Comparison of ENCODE assay signal across 14 cellular contexts in genomic region chr15:63338170-63338569, GRCh38. TPM values are rescaled to one million over a fixed set of nuclear protein-coding genes. Genes with fewer than 3 reads are reported as not detected.
DNase-seq lines count a peak whose midpoint lies in the region; ATAC-seq and TF ChIP-seq lines count a peak whose summit lies in the region.
"Had no signal": no experiment of that assay in that cellular context is flagged by ENCODE, and none has a peak within 500 bp of the region (broad histone marks: within the 10 kb centered on the region; RNA-seq: fewer than 3 reads in every experiment).

No MANE protein-coding gene starts in this region.

- H2AFZ ChIP-seq in mammary epithelial cell (ENCODE audit: low read depth, low read length), result no peak overlapping the region

- H3K27me3 Mint-ChIP-seq in MCF 10A (ENCODE audit: insufficient read depth, unreplicated experiment) (no peaks in the 10 kb centered on the region), osteocyte (ENCODE audit: unreplicated experiment) (peaks cover 13% of the 10 kb centered on the region)
- H3K27me3 Mint-ChIP-seq: activated naive CD4-positive, alpha-beta T cell treated with anti-CD3 and anti-CD28 coated beads, Interleukin-2, amount 50 U/mL, for 24 hours had no signal

- dilution Hi-C loops in mammary epithelial cell (cut with HindIII; ENCODE audit: low sequenced_read_pairs), result loop anchor here (5.0 kb wide), 1 partner anchor 49 kb away; no protein-coding TSS in a partner anchor

- H3K4me1 ChIP-seq in mammary epithelial cell (ENCODE audit: insufficient read depth, low read length), result peaks cover 33% of the 10 kb centered on the region
- no peaks in the 10 kb centered on the region for H3K4me1 ChIP-seq in upper lobe of right lung

- no peak overlapping the region for H3K9ac ChIP-seq in mammary epithelial cell (ENCODE audit: insufficient read depth, low read length)

- in situ Hi-C loops in mammary epithelial cell (cut with MboI; ENCODE audit: low sequenced_read_pairs in 2 of 2), result loop anchor here in 1 of 2 donors (10.0 kb wide), 1 partner anchor 47 kb away; the partner anchor contains the start of gene CA12

- BruUV-seq in mammary epithelial cell (replicated peaks; lab: Mats Ljungman, UMichigan), result no TSS peak
- BruUV-seq in MCF 10A (replicated peaks; lab: Mats Ljungman, UMichigan), result no TSS peak

- H3K9me3 ChIP-seq in mammary epithelial cell (replicated peaks; ENCODE audit: insufficient read depth, low read length) (no peaks in the 10 kb centered on the region), upper lobe of right lung (no peaks in the 10 kb centered on the region)

- peaks cover 37% of the 10 kb centered on the region for H3K36me3 Mint-ChIP-seq in MCF 10A (ENCODE audit: insufficient read depth, unreplicated experiment)
- H3K36me3 Mint-ChIP-seq in stimulated activated effector memory CD8-positive, alpha-beta T cell treated with anti-CD3 and anti-CD28 coated beads, Interleukin-12 subunit alpha, Interleukin-12 subunit beta, amount 100 ng/mL, for 72 hours, result no peaks in the 10 kb centered on the region
- H3K36me3 Mint-ChIP-seq in osteocyte (ENCODE audit: unreplicated experiment), result peaks cover 4% of the 10 kb centered on the region
- H3K36me3 Mint-ChIP-seq: activated naive CD4-positive, alpha-beta T cell treated with anti-CD3 and anti-CD28 coated beads, Interleukin-2, amount 50 U/mL, for 24 hours had no signal

- DNase-seq in mammary epithelial cell (peak; percentile 89), MCF 10A (ENCODE audit: unreplicated experiment) (no peak), RPMI7951 (ENCODE audit: low read depth) (peak; percentile 66), fibroblast of mammary gland (ENCODE audit: low read depth) (peak; percentile 86), osteocyte (ENCODE audit: extremely low spot score, unreplicated experiment) (no peak), upper lobe of right lung (no peak), cerebellar cortex (ENCODE audit: low spot score) (no peak)
- no peak for DNase-seq in stimulated activated effector memory CD8-positive, alpha-beta T cell treated with anti-CD3 and anti-CD28 coated beads, Interleukin-12 subunit alpha, Interleukin-12 subunit beta, amount 100 ng/mL, for 72 hours (ENCODE audit: low spot score in 2 of 2)
- DNase-seq: cortex of kidney, occipital lobe, small intestine, substantia nigra had no signal

- H3K27ac Mint-ChIP-seq in MCF 10A (ENCODE audit: low read depth, unreplicated experiment) (no peak overlapping the region), osteocyte (ENCODE audit: unreplicated experiment) (no peak overlapping the region)
- H3K27ac Mint-ChIP-seq in stimulated activated effector memory CD8-positive, alpha-beta T cell treated with anti-CD3 and anti-CD28 coated beads, Interleukin-12 subunit alpha, Interleukin-12 subunit beta, amount 100 ng/mL, for 72 hours, result no peak overlapping the region
- H3K27ac Mint-ChIP-seq: activated naive CD4-positive, alpha-beta T cell treated with anti-CD3 and anti-CD28 coated beads, Interleukin-2, amount 50 U/mL, for 24 hours had no signal

- H3K36me3 ChIP-seq in mammary epithelial cell (ENCODE audit: insufficient read depth, low read length) (peaks cover 17% of the 10 kb centered on the region), upper lobe of right lung (no peaks in the 10 kb centered on the region)

- no peak for TF ChIP-seq CTCF in mammary epithelial cell (conservative IDR thresholded peaks at IDR 0.05 in 1 of 2, IDR thresholded peaks at IDR 0.05 in 1 of 2; ENCODE audit: extremely low read depth in 1 of 2, insufficient read depth in 1 of 2, low read depth in 1 of 2, low read length in 2 of 2)
- no peak for TF ChIP-seq CTCF in MCF 10A (IDR thresholded peaks at IDR 0.05; ENCODE audit: unreplicated experiment)
- no peak for TF ChIP-seq CTCF in fibroblast of mammary gland (conservative IDR thresholded peaks at IDR 0.05; ENCODE audit: control insufficient read depth, insufficient read depth, low read depth, low read length)
- TF ChIP-seq CTCF in osteocyte (IDR thresholded peaks at IDR 0.05), result no peak
- no peak for TF ChIP-seq CTCF in upper lobe of right lung (IDR thresholded peaks at IDR 0.05)

- ATAC-seq in stimulated activated effector memory CD8-positive, alpha-beta T cell treated with anti-CD3 and anti-CD28 coated beads, Interleukin-12 subunit alpha, Interleukin-12 subunit beta, amount 100 ng/mL, for 72 hours, result peak; percentile 76
- ATAC-seq in upper lobe of right lung, result no peak

- H3K4me3 ChIP-seq in mammary epithelial cell (replicated peaks in 1 of 3; ENCODE audit: insufficient read depth in 1 of 3, low read depth in 2 of 3, low read length in 3 of 3) (no peak overlapping the region), fibroblast of mammary gland (ENCODE audit: control insufficient read depth, low read depth, low read length) (no peak overlapping the region), upper lobe of right lung (no peak overlapping the region)

- no peaks in the 10 kb centered on the region for H4K20me1 ChIP-seq in mammary epithelial cell (ENCODE audit: insufficient read depth, low read length)

- no peak overlapping the region for H3K4me2 ChIP-seq in mammary epithelial cell (ENCODE audit: insufficient read depth, low read depth, low read length)

- H3K9me3 Mint-ChIP-seq in MCF 10A (ENCODE audit: unreplicated experiment) (no peaks in the 10 kb centered on the region), osteocyte (ENCODE audit: unreplicated experiment) (no peaks in the 10 kb centered on the region)
- H3K9me3 Mint-ChIP-seq in stimulated activated effector memory CD8-positive, alpha-beta T cell treated with anti-CD3 and anti-CD28 coated beads, Interleukin-12 subunit alpha, Interleukin-12 subunit beta, amount 100 ng/mL, for 72 hours, result no peaks in the 10 kb centered on the region
- H3K9me3 Mint-ChIP-seq: activated naive CD4-positive, alpha-beta T cell treated with anti-CD3 and anti-CD28 coated beads, Interleukin-2, amount 50 U/mL, for 24 hours had no signal

- POLR2A ChIA-PET in MCF 10A (lab: Yijun Ruan, JAX), result interaction anchor here (3.7 kb wide), 1 partner anchor 11 kb away, joined by 15 read pairs; no protein-coding TSS in a partner anchor

- H3K27ac ChIP-seq in mammary epithelial cell (ENCODE audit: insufficient read depth, low read depth, low read length), result no peak overlapping the region
- no peak overlapping the region for H3K27ac ChIP-seq in upper lobe of right lung
- H3K27ac ChIP-seq: VCaP had no signal

- H3K4me1 Mint-ChIP-seq in MCF 10A (ENCODE audit: insufficient read depth, unreplicated experiment) (peaks cover under 1% of the 10 kb centered on the region), osteocyte (ENCODE audit: unreplicated experiment) (peaks cover 19% of the 10 kb centered on the region)
- H3K4me1 Mint-ChIP-seq in stimulated activated effector memory CD8-positive, alpha-beta T cell treated with anti-CD3 and anti-CD28 coated beads, Interleukin-12 subunit alpha, Interleukin-12 subunit beta, amount 100 ng/mL, for 72 hours, result no peaks in the 10 kb centered on the region
- H3K4me1 Mint-ChIP-seq: activated naive CD4-positive, alpha-beta T cell treated with anti-CD3 and anti-CD28 coated beads, Interleukin-2, amount 50 U/mL, for 24 hours had no signal

- H3K79me2 ChIP-seq in mammary epithelial cell (ENCODE audit: insufficient read depth, low read length), result no peaks in the 10 kb centered on the region

- CTCF ChIA-PET in mammary epithelial cell (lab: Charles Lee; ENCODE audit: low non-redundant PET), result no interaction called here
- CTCF ChIA-PET in MCF 10A (lab: Yijun Ruan, JAX), result interaction anchor here (0.6 to 1.5 kb wide), 5 partner anchors 11 to 294 kb away, joined by 3 to 4 read pairs (median 3); no protein-coding TSS in a partner anchor

- intact Hi-C loops in mammary epithelial cell (cut with micrococcal nuclease), result no loop called here
- intact Hi-C loops in MCF 10A (cut with micrococcal nuclease), result no loop called here
- intact Hi-C loops in upper lobe of right lung (cut with DNase I), result no loop called here

- no peak overlapping the region for H3K4me3 Mint-ChIP-seq in MCF 10A (ENCODE audit: unreplicated experiment)
- no peak overlapping the region for H3K4me3 Mint-ChIP-seq in stimulated activated effector memory CD8-positive, alpha-beta T cell treated with anti-CD3 and anti-CD28 coated beads, Interleukin-12 subunit alpha, Interleukin-12 subunit beta, amount 100 ng/mL, for 72 hours
- no peak overlapping the region for H3K4me3 Mint-ChIP-seq in osteocyte (ENCODE audit: unreplicated experiment)
- H3K4me3 Mint-ChIP-seq: activated naive CD4-positive, alpha-beta T cell treated with anti-CD3 and anti-CD28 coated beads, Interleukin-2, amount 50 U/mL, for 24 hours had no signal

- H3K27me3 ChIP-seq in mammary epithelial cell (ENCODE audit: insufficient read depth, low read length), result no peaks in the 10 kb centered on the region
- H3K27me3 ChIP-seq in upper lobe of right lung, result no peaks in the 10 kb centered on the region

RNA-seq across cellular contexts. Expression of gene CA12, which starts 43.5 kb away (rescaled TPM):
- 100 to 1,000 TPM; 174 to 202 TPM for total RNA-seq in mammary epithelial cell
- 220 TPM for polyA plus RNA-seq in mammary epithelial cell
- 162 TPM for polyA minus RNA-seq in mammary epithelial cell
- 19.6 and 20.3 TPM in 2 replicates for total RNA-seq in MCF 10A (2022)
- total RNA-seq in RPMI7951 (2014; rRNA removed; shearing (Covaris generic)), result 23.3 and 30.2 TPM in 2 replicates
- total RNA-seq in osteocyte, result 0.76 and 0.97 TPM in 2 replicates
- 6.7 TPM for total RNA-seq in upper lobe of right lung

Comparison
In these comparisons a context has a peak if more than half of its experiments do, and no peak if none do; other contexts are left out.
1. DNase-seq: peak in mammary epithelial cell (single experiment), RPMI7951 (single experiment) and fibroblast of mammary gland (single experiment); none in MCF 10A (single experiment), stimulated activated effector memory CD8-positive, alpha-beta T cell treated with anti-CD3 and anti-CD28 coated beads, Interleukin-12 subunit alpha, Interleukin-12 subunit beta, amount 100 ng/mL, for 72 hours (0 of 2), osteocyte (single experiment), upper lobe of right lung (single experiment) and cerebellar cortex (single experiment).